ENCODE assay signal across 9 cellular contexts in the genomic region with DNA sequence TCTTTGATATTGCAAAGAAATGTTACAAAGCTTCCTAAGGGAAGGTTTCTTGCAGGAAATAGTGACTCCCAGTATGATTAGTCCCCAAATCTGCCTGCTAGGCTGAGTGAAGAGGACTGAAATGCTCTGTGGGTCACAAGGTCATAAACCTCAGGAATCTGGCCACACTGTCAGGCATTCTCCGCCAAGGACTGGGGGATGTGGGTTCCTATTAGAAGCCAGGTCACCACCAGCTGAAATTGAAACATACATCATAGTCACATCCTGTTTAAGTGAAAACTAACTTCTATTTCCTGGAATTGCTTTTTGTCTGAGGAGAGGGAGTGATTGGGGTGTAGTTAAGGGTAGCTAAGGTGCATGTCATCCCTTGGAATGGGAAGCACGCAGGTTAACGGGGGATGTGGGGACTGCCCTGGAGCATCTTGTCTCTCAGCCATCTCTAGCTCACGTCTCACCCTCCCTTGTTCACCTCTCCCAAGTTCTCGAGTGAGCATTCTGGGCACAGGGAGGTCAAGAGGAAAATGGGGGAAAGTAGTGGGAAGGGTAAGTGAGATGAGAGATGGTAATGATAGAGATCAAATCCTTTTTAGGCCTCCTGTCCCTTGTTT. TPM values are rescaled to one million over a fixed set of nuclear protein-coding genes. Genes with fewer than 3 reads are reported as not detected.
DNase-seq lines count a peak whose midpoint lies in the region; ATAC-seq and TF ChIP-seq lines count a peak whose summit lies in the region.
"Had no signal": no experiment of that assay in that cellular context is flagged by ENCODE, and none has a peak within 500 bp of the region (broad histone marks: within the 10 kb centered on the region; RNA-seq: fewer than 3 reads in every experiment).

No MANE protein-coding gene starts in this region.

- no peaks in the 10 kb centered on the region for H3K9me3 ChIP-seq in CD4-positive, CD25-positive, alpha-beta regulatory T cell (ENCODE audit: control insufficient read depth in 2 of 2, low read length in 2 of 2)
- no peaks in the 10 kb centered on the region for H3K9me3 ChIP-seq in muscle layer of duodenum (ENCODE audit: control insufficient read depth in 1 of 2, low read length in 2 of 2)
- H3K9me3 ChIP-seq in uterus, result no peaks in the 10 kb centered on the region
- no peaks in the 10 kb centered on the region for H3K9me3 ChIP-seq in esophagus squamous epithelium

- peaks cover 11% of the 10 kb centered on the region for H3K4me1 ChIP-seq in CD4-positive, CD25-positive, alpha-beta regulatory T cell (ENCODE audit: control insufficient read depth, insufficient read depth, low read length, poor library complexity, severe bottlenecking)
- H3K4me1 ChIP-seq in muscle layer of duodenum (ENCODE audit: control insufficient read depth in 1 of 2, insufficient read depth in 2 of 2, low read length in 2 of 2) (peaks cover 5% of the 10 kb centered on the region in 2 donors), uterus (no peaks in the 10 kb centered on the region), esophagus squamous epithelium (peaks cover 0 to 34% (median 6%) of the 10 kb centered on the region in 3 donors)

- no peak overlapping the region for H3K27ac ChIP-seq in CD4-positive, CD25-positive, alpha-beta regulatory T cell (ENCODE audit: insufficient read depth, low read length, poor library complexity, severe bottlenecking)
- H3K27ac ChIP-seq in muscle layer of duodenum (ENCODE audit: low read length) (peak overlapping the region; percentile 13), uterus (no peak overlapping the region), esophagus squamous epithelium (peak overlapping the region in 2 of 4 donors; percentile 2 to 57)

- H3K9me3 Mint-ChIP-seq in CD4-positive, CD25-positive, alpha-beta regulatory T cell, result no peaks in the 10 kb centered on the region
- H3K9me3 Mint-ChIP-seq: IgD-negative memory B cell had no signal

- no peak for TF ChIP-seq POLR2A in uterus (IDR thresholded peaks at IDR 0.05)
- TF ChIP-seq POLR2A in esophagus squamous epithelium (IDR thresholded peaks at IDR 0.05), result no peak

- ATAC-seq in CD4-positive, CD25-positive, alpha-beta regulatory T cell (ENCODE audit: low read depth in 2 of 2), result peak; percentile 60 to 67

- H3K4me3 ChIP-seq in CD4-positive, CD25-positive, alpha-beta regulatory T cell (ENCODE audit: low read depth, low read length), result no peak overlapping the region
- no peak overlapping the region for H3K4me3 ChIP-seq in muscle layer of duodenum (ENCODE audit: low read depth in 1 of 2, low read length in 2 of 2)
- no peak overlapping the region for H3K4me3 ChIP-seq in uterus
- H3K4me3 ChIP-seq in esophagus squamous epithelium, result no peak overlapping the region

- H3K27me3 ChIP-seq in CD4-positive, CD25-positive, alpha-beta regulatory T cell (ENCODE audit: control insufficient read depth, insufficient read depth, low read length), result no peaks in the 10 kb centered on the region
- H3K27me3 ChIP-seq in muscle layer of duodenum (ENCODE audit: low read depth, low read length) (no peaks in the 10 kb centered on the region), uterus (no peaks in the 10 kb centered on the region), esophagus squamous epithelium (peaks cover 0 to 9% (median 0%) of the 10 kb centered on the region in 4 donors)

- intact Hi-C loops in uterus (cut with DNase I; ENCODE audit: low total_unique reads) (no loop called here), esophagus squamous epithelium (cut with DNase I) (no loop called here)

- WGBS in esophagus squamous epithelium, 2 donors, result 57 to 86% methylated on average over 5 of the region's 5 CpGs

- H3K36me3 ChIP-seq in CD4-positive, CD25-positive, alpha-beta regulatory T cell (ENCODE audit: control insufficient read depth, insufficient read depth, low read length), result no peaks in the 10 kb centered on the region
- no peaks in the 10 kb centered on the region for H3K36me3 ChIP-seq in muscle layer of duodenum (ENCODE audit: control insufficient read depth in 1 of 2, insufficient read depth in 2 of 2, low read length in 2 of 2)
- no peaks in the 10 kb centered on the region for H3K36me3 ChIP-seq in uterus
- no peaks in the 10 kb centered on the region for H3K36me3 ChIP-seq in esophagus squamous epithelium

- H3K4me3 Mint-ChIP-seq in CD4-positive, CD25-positive, alpha-beta regulatory T cell, result peak overlapping the region in 2 of 4 donors; percentile 0 to 66

- peaks cover 0 to 21% (median 12%) of the 10 kb centered on the region in 4 donors for H3K4me1 Mint-ChIP-seq in CD4-positive, CD25-positive, alpha-beta regulatory T cell

- peaks cover 29% of the 10 kb centered on the region for H3K27me3 Mint-ChIP-seq in CD4-positive, CD25-positive, alpha-beta regulatory T cell
- H3K27me3 Mint-ChIP-seq: IgD-negative memory B cell had no signal

- H3K36me3 Mint-ChIP-seq in CD4-positive, CD25-positive, alpha-beta regulatory T cell, result no peaks in the 10 kb centered on the region
- H3K36me3 Mint-ChIP-seq: IgD-negative memory B cell had no signal

- peak overlapping the region; percentile 7 to 52 (median 39) for H3K27ac Mint-ChIP-seq in CD4-positive, CD25-positive, alpha-beta regulatory T cell

- no peak for TF ChIP-seq CTCF in uterus (IDR thresholded peaks at IDR 0.05)
- TF ChIP-seq CTCF in esophagus squamous epithelium (IDR thresholded peaks at IDR 0.05), result no peak

- DNase-seq in CD4-positive, CD25-positive, alpha-beta regulatory T cell, result peak in 1 of 3 donors; percentile 77
- DNase-seq in HT1080 (ENCODE audit: low read depth), result peak; percentile 97
- peak; percentile 41 for DNase-seq in amniotic epithelial cell (ENCODE audit: low read depth)
- no peak for DNase-seq in uterus
- DNase-seq in stimulated activated naive CD4-positive, alpha-beta T cell treated with Interleukin-2 at 50 U/mL for 16 hours (lab: John Stamatoyannopoulos, UW), result no peak
- no peak for DNase-seq in cortex of kidney (lab: John Stamatoyannopoulos, UW)
- DNase-seq in esophagus squamous epithelium (lab: John Stamatoyannopoulos, UW), result no peak

RNA-seq across cellular contexts. Expression of gene GSAP, which starts 12.0 kb away (rescaled TPM):
- total RNA-seq in CD4-positive, CD25-positive, alpha-beta regulatory T cell, result 6.8 TPM
- polyA plus RNA-seq in CD4-positive, CD25-positive, alpha-beta regulatory T cell, result 1 to 10 TPM; 1.1 to 3.9 (median 2.7) TPM
- total RNA-seq in HT1080 (2014; rRNA removed; shearing (Covaris generic)), result 1.2 and 1.5 TPM in 2 replicates
- 1.8 TPM in 2 replicates for polyA plus RNA-seq in HT1080 (2015; cell fraction: cytosol; rRNA removed)
- 1.5 and 3.1 TPM in 2 replicates for polyA plus RNA-seq in HT1080 (2015; cell fraction: nucleus; rRNA removed)
- total RNA-seq in uterus (10 to 100 TPM in 2 of 4 donors, 1 to 10 TPM in 2; 3.6 to 24.1 (median 13.1) TPM), esophagus squamous epithelium (10 to 100 TPM in 2 of 4 donors, 1 to 10 TPM in 2; 5.7 to 22.5 (median 10.8) TPM)

Comparison
In these comparisons a context has a peak if more than half of its experiments do, and no peak if none do; other contexts are left out.
1. DNase-seq: peak in HT1080 (single experiment) and amniotic epithelial cell (single experiment); none in uterus (0 of 2), stimulated activated naive CD4-positive, alpha-beta T cell treated with Interleukin-2 at 50 U/mL for 16 hours (single experiment), cortex of kidney (single experiment) and esophagus squamous epithelium (single experiment).